Comparison of ENCODE assay signal across 23 cellular contexts in genomic region chr10:97517096-97517750, GRCh38. TPM values are rescaled to one million over a fixed set of nuclear protein-coding genes. Genes with fewer than 3 reads are reported as not detected.
A peak's percentile ranks its signal among the peaks of the same experiment; 100 is the strongest.
DNase-seq lines count a peak whose midpoint lies in the region; ATAC-seq and TF ChIP-seq lines count a peak whose summit lies in the region.
"Had no signal": no experiment of that assay in that cellular context is flagged by ENCODE, and none has a peak within 500 bp of the region (broad histone marks: within the 10 kb centered on the region; RNA-seq: fewer than 3 reads in every experiment).

No MANE protein-coding gene starts in this region.

- H3K4ac ChIP-seq in mesenchymal stem cell (ENCODE audit: low read depth in 1 of 2, low read length in 2 of 2) = no peak overlapping the region

- no peak overlapping the region for H3K18ac ChIP-seq in mesenchymal stem cell (ENCODE audit: low read depth in 1 of 2, low read length in 2 of 2)

- peaks cover 46% of the 10 kb centered on the region for H3K79me1 ChIP-seq in mesenchymal stem cell (replicated peaks; ENCODE audit: low read length, poor library complexity, severe bottlenecking)

- peaks cover 34 to 77% of the 10 kb centered on the region in 2 donors for H3K27me3 Mint-ChIP-seq in effector memory CD8-positive, alpha-beta T cell

- ATAC-seq in GM18511 (IDR thresholded peaks at IDR 0.05; ENCODE audit: unreplicated experiment) = no peak
- no peak for ATAC-seq in effector memory CD8-positive, alpha-beta T cell (replicated peaks)

- TF ChIP-seq CTCF in right atrium auricular region (IDR thresholded peaks at IDR 0.05) (no peak), vagina (IDR thresholded peaks at IDR 0.05) (no peak)

- H4K8ac ChIP-seq in mesenchymal stem cell (ENCODE audit: low read length) = no peak overlapping the region

- H3K36me3 ChIP-seq in right atrium auricular region (no peaks in the 10 kb centered on the region), mesenchymal stem cell (ENCODE audit: control insufficient read depth in 1 of 2, insufficient read depth in 2 of 2, low read depth in 1 of 2, low read length in 2 of 2) (peaks cover 0 to 20% of the 10 kb centered on the region in 2 experiments), vagina (no peaks in the 10 kb centered on the region)
- H3K36me3 ChIP-seq: suprapubic skin had no signal

- H2BK12ac ChIP-seq in mesenchymal stem cell (ENCODE audit: low read length in 2 of 2) = no peak overlapping the region

- no peaks in the 10 kb centered on the region for H3K27me3 ChIP-seq in right atrium auricular region
- no peaks in the 10 kb centered on the region for H3K27me3 ChIP-seq in mesenchymal stem cell (ENCODE audit: control insufficient read depth in 1 of 2, insufficient read depth in 1 of 2, low read length in 2 of 2)
- no peaks in the 10 kb centered on the region for H3K27me3 ChIP-seq in vagina
- H3K27me3 ChIP-seq: suprapubic skin had no signal

- intact Hi-C loops in cardiac septum (cut with DNase I) = no loop called here
- intact Hi-C loops in vagina (cut with DNase I) = no loop called here

- H2AK5ac ChIP-seq in mesenchymal stem cell (ENCODE audit: low read length, severe bottlenecking) = peak overlapping the region; percentile 16

- H2BK120ac ChIP-seq in mesenchymal stem cell (ENCODE audit: low read depth, low read length) = no peak overlapping the region

- H2BK5ac ChIP-seq in mesenchymal stem cell (ENCODE audit: low read depth, low read length, poor library complexity, severe bottlenecking) = no peak overlapping the region

- H4K91ac ChIP-seq in mesenchymal stem cell (ENCODE audit: low read length) = peak overlapping the region; percentile 14

- H3K9me3 Mint-ChIP-seq in effector memory CD8-positive, alpha-beta T cell = no peaks in the 10 kb centered on the region
- H3K9me3 Mint-ChIP-seq: activated naive CD4-positive, alpha-beta T cell treated with anti-CD3 and anti-CD28 coated beads, Interleukin-2, amount 10 ng/mL, durations not matched to agents 7 days and 5 days; CD14-positive monocyte; IgD-negative memory B cell had no signal

- no peak overlapping the region for H3K4me3 ChIP-seq in right atrium auricular region
- H3K4me3 ChIP-seq in mesenchymal stem cell (ENCODE audit: insufficient read depth in 1 of 2, low read depth in 1 of 2, low read length in 2 of 2) = no peak overlapping the region
- H3K4me3 ChIP-seq in vagina = no peak overlapping the region
- H3K4me3 ChIP-seq: lung, SK-N-MC, suprapubic skin had no signal

- H3K4me3 Mint-ChIP-seq in effector memory CD8-positive, alpha-beta T cell = no peak overlapping the region
- H3K4me3 Mint-ChIP-seq: activated naive CD4-positive, alpha-beta T cell treated with anti-CD3 and anti-CD28 coated beads, Interleukin-2, amount 10 ng/mL, durations not matched to agents 7 days and 5 days; CD14-positive monocyte; IgD-negative memory B cell had no signal

- H3K4me1 Mint-ChIP-seq in effector memory CD8-positive, alpha-beta T cell (ENCODE audit: low read depth in 2 of 2) = peaks cover 4 to 5% of the 10 kb centered on the region in 2 donors
- H3K4me1 Mint-ChIP-seq: activated naive CD4-positive, alpha-beta T cell treated with anti-CD3 and anti-CD28 coated beads, Interleukin-2, amount 10 ng/mL, durations not matched to agents 7 days and 5 days; IgD-negative memory B cell had no signal

- H2BK15ac ChIP-seq in mesenchymal stem cell (ENCODE audit: low read depth, poor library complexity, severe bottlenecking) = no peak overlapping the region

- H3K14ac ChIP-seq in mesenchymal stem cell (ENCODE audit: low read length in 2 of 2) = peak overlapping the region in 1 of 2 experiments; percentile 22

- H3K4me1 ChIP-seq in right atrium auricular region (peaks cover 0 to 71% of the 10 kb centered on the region in 2 donors), mesenchymal stem cell (ENCODE audit: control insufficient read depth, insufficient read depth, low read depth, low read length) (peaks cover 26% of the 10 kb centered on the region), vagina (peaks cover 62% of the 10 kb centered on the region)

- H3K9me3 ChIP-seq in right atrium auricular region = no peaks in the 10 kb centered on the region
- H3K9me3 ChIP-seq in mesenchymal stem cell (ENCODE audit: control insufficient read depth, low read length) = no peaks in the 10 kb centered on the region
- H3K9me3 ChIP-seq in vagina = no peaks in the 10 kb centered on the region
- H3K9me3 ChIP-seq: suprapubic skin had no signal

- 93% methylated on average over 15 of the region's 15 CpGs for WGBS in mesenchymal stem cell

- no peak overlapping the region for H3K4me2 ChIP-seq in mesenchymal stem cell (ENCODE audit: low read length, poor library complexity, severe bottlenecking)

- DNase-seq in right atrium auricular region (ENCODE audit: low spot score) (no peak), cardiac septum (ENCODE audit: low spot score) (no peak), mesenchymal stem cell (no peak), vagina (ENCODE audit: extremely low spot score in 2 of 2) (no peak), NCI-H82 treated with DMSO at 0.1 percent for 48 hours (lab: John Stamatoyannopoulos, UW; ENCODE audit: unreplicated experiment) (no peak)
- DNase-seq in effector memory CD8-positive, alpha-beta T cell = no peak
- DNase-seq: activated CD4-positive, CD25-positive, alpha-beta regulatory T cell treated with anti-CD3 and anti-CD28 coated beads, Interleukin-2, amount 50 U/mL, for 72 hours; activated naive CD4-positive, alpha-beta T cell treated with anti-CD3 and anti-CD28 coated beads, Interleukin-2, amount 10 ng/mL, durations not matched to agents 7 days and 5 days; activated T-cell treated with anti-CD3 and anti-CD28 coated beads, Interleukin-2, amount 50 U/mL, for 48 hours; effector CD8-positive, alpha-beta T cell; head of caudate nucleus; NCI-H1436 treated with DMSO at 0.1 percent for 48 hours; NCI-H2171; NCI-H69 had no signal

- peak overlapping the region; percentile 48 to 80 for H3K27ac ChIP-seq in right atrium auricular region
- peak overlapping the region; percentile 15 for H3K27ac ChIP-seq in cingulate gyrus (ENCODE audit: low read depth, low read length)
- no peak overlapping the region for H3K27ac ChIP-seq in mesenchymal stem cell (ENCODE audit: low read length, poor library complexity, severe bottlenecking)
- peak overlapping the region; percentile 43 for H3K27ac ChIP-seq in vagina
- H3K27ac ChIP-seq: HL-60, SK-N-MC, suprapubic skin had no signal

- peak overlapping the region in 1 of 2 experiments; percentile 56 for H3K23ac ChIP-seq in mesenchymal stem cell (ENCODE audit: low read length in 2 of 2)

- no peak for TF ChIP-seq POLR2A in vagina (IDR thresholded peaks at IDR 0.05)

- H3K36me3 Mint-ChIP-seq in effector memory CD8-positive, alpha-beta T cell (ENCODE audit: insufficient read depth) = peaks cover 3% of the 10 kb centered on the region
- H3K36me3 Mint-ChIP-seq: activated naive CD4-positive, alpha-beta T cell treated with anti-CD3 and anti-CD28 coated beads, Interleukin-2, amount 10 ng/mL, durations not matched to agents 7 days and 5 days; IgD-negative memory B cell had no signal

- no peak overlapping the region for H3K9ac ChIP-seq in mesenchymal stem cell (ENCODE audit: low read length)

- H2AFZ ChIP-seq in mesenchymal stem cell (ENCODE audit: low read depth, low read length) = no peak overlapping the region

- H3K27ac Mint-ChIP-seq in effector memory CD8-positive, alpha-beta T cell = no peak overlapping the region
- H3K27ac Mint-ChIP-seq: activated naive CD4-positive, alpha-beta T cell treated with anti-CD3 and anti-CD28 coated beads, Interleukin-2, amount 10 ng/mL, durations not matched to agents 7 days and 5 days had no signal

RNA-seq across cellular contexts. Expression of gene UBTD1, which starts 18.5 kb away (rescaled TPM):
- total RNA-seq in right atrium auricular region (10 to 100 TPM; 26.7 to 30.7 TPM), cardiac septum (25.5 TPM), vagina (18.4 TPM)
- polyA plus RNA-seq in mesenchymal stem cell (2013, experiment 1 of 2) = 29.3 TPM
- 29.9 TPM for polyA plus RNA-seq in mesenchymal stem cell (2013, experiment 2 of 2)

RNA-seq across cellular contexts. Expression of gene MMS19, which starts 19.0 kb away (rescaled TPM):
- total RNA-seq in right atrium auricular region (10 to 100 TPM; 48.0 to 51.8 TPM), cardiac septum (46.7 TPM), vagina (92.6 TPM)
- 64.0 TPM for polyA plus RNA-seq in mesenchymal stem cell (2013, experiment 1 of 2)
- polyA plus RNA-seq in mesenchymal stem cell (2013, experiment 2 of 2) = 64.3 TPM

RNA-seq across cellular contexts. Expression of gene ANKRD2, which starts 55.4 kb away (rescaled TPM):
- total RNA-seq in right atrium auricular region (100 to 1,000 TPM in 1 of 2 donors, 10 to 100 TPM in 1; 25.7 to 204 TPM), cardiac septum (138 TPM), vagina (not detected)
- 0.04 TPM for polyA plus RNA-seq in mesenchymal stem cell (2013, experiment 1 of 2)
- not detected for polyA plus RNA-seq in mesenchymal stem cell (2013, experiment 2 of 2)
- total RNA-seq: M059J had no signal
- polyA plus RNA-seq: CD14-positive monocyte, IgD-negative memory B cell had no signal

Comparison
In these comparisons a context has a peak if more than half of its experiments do, and no peak if none do; other contexts are left out.
1. RNA of gene ANKRD2, which starts 55.4 kb away (total RNA-seq): 25.7 to 204 TPM in right atrium auricular region and 138 TPM in cardiac septum (single experiment); not detected in vagina (single experiment); every median in the first group is over 10 times any median in the second.